Comparison of ENCODE assay signal across 12 cellular contexts in the genomic region with DNA sequence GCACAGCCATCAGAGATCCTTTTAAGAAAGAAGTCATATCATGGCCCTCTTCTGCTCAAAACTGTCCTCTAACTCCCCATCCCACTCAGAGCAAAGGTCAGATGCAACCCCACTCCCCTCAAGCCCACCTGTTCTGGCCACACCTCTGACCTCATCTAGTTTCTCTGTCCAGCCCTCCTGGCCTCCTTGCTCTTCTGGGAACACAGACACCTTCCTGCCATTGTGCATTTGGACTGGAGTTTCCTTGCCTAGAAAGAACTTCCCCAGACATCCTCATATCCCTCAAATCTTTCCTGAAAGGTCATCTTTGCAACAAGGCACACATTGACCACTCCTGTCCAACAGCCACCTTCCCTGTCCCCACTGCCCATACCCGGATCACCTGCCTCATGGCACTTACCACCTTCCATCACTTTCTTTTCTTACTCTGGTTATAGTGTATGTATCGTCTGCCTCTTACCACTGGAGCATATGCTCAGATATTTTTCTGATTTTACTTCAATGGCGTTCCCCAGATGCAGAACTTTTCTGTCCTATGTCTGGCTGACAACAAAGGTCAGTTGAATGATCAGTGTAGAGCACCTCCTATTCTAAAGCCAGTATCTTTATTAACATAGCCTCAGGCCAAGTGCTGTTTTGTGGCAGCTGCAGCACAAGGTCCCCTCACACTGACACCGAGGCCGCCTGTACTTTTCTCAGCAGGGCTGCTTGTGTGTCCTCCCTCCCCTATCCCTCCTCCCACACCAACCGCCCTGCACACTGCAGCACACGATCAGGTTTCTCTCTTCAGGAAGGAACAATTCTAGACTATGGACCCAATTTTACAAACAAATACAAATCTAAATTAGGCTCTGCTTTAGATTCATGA. TPM values are rescaled to one million over a fixed set of nuclear protein-coding genes. Genes with fewer than 3 reads are reported as not detected.
A peak's percentile ranks its signal among the peaks of the same experiment; 100 is the strongest.
DNase-seq lines count a peak whose midpoint lies in the region; ATAC-seq and TF ChIP-seq lines count a peak whose summit lies in the region.
"Had no signal": no experiment of that assay in that cellular context is flagged by ENCODE, and none has a peak within 500 bp of the region (broad histone marks: within the 10 kb centered on the region; RNA-seq: fewer than 3 reads in every experiment).

No MANE protein-coding gene starts in this region.

- peaks cover 11% of the 10 kb centered on the region for H3K9me3 Mint-ChIP-seq in CD8-positive, alpha-beta T cell
- peaks cover 0 to 2% of the 10 kb centered on the region in 2 donors for H3K9me3 Mint-ChIP-seq in activated T-cell treated with anti-CD3 and anti-CD28 coated beads, Interleukin-2, amount 50 U/mL, for 72 hours
- H3K9me3 Mint-ChIP-seq in memory B cell: peaks cover 1% of the 10 kb centered on the region

- H3K27me3 ChIP-seq in CD8-positive, alpha-beta T cell (ENCODE audit: insufficient read depth, low read length): no peaks in the 10 kb centered on the region

- intact Hi-C loops in CD8-positive, alpha-beta T cell (cut with DNase I, micrococcal nuclease): loop anchor here (1.0 to 5.0 kb wide), 3 partner anchors 85 to 130 kb away; a partner anchor contains a TSS

- H3K27me3 Mint-ChIP-seq in CD8-positive, alpha-beta T cell (ENCODE audit: low read depth): no peaks in the 10 kb centered on the region
- H3K27me3 Mint-ChIP-seq in activated T-cell treated with anti-CD3 and anti-CD28 coated beads, Interleukin-2, amount 50 U/mL, for 72 hours (ENCODE audit: low read depth): no peaks in the 10 kb centered on the region
- H3K27me3 Mint-ChIP-seq in memory B cell: no peaks in the 10 kb centered on the region

- H3K27ac ChIP-seq in CD8-positive, alpha-beta T cell (ENCODE audit: low read depth, low read length): no peak overlapping the region
- H3K27ac ChIP-seq: prostate gland had no signal

- peaks cover 45% of the 10 kb centered on the region for H3K4me1 Mint-ChIP-seq in CD8-positive, alpha-beta T cell (ENCODE audit: low read depth)
- H3K4me1 Mint-ChIP-seq in activated T-cell treated with anti-CD3 and anti-CD28 coated beads, Interleukin-2, amount 50 U/mL, for 72 hours (ENCODE audit: low read depth): peaks cover 52% of the 10 kb centered on the region
- peaks cover 24% of the 10 kb centered on the region for H3K4me1 Mint-ChIP-seq in memory B cell

- peak; percentile 34 for TF ChIP-seq POLR2A in GM19193 (IDR thresholded peaks at IDR 0.05; ENCODE audit: extremely low read depth, insufficient read depth, insufficient read length)

- peak overlapping the region; percentile 42 for H3K4me3 Mint-ChIP-seq in CD8-positive, alpha-beta T cell
- peak overlapping the region; percentile 71 to 98 for H3K4me3 Mint-ChIP-seq in activated T-cell treated with anti-CD3 and anti-CD28 coated beads, Interleukin-2, amount 50 U/mL, for 72 hours
- H3K4me3 Mint-ChIP-seq in memory B cell: peak overlapping the region; percentile 41

- no peaks in the 10 kb centered on the region for H3K9me3 ChIP-seq in CD8-positive, alpha-beta T cell (ENCODE audit: low read length)
- H3K9me3 ChIP-seq: prostate gland had no signal

- no peak overlapping the region for H3K4me3 ChIP-seq in CD8-positive, alpha-beta T cell (ENCODE audit: low read depth, low read length)
- H3K4me3 ChIP-seq: prostate gland had no signal

- peaks cover 30% of the 10 kb centered on the region for H3K36me3 ChIP-seq in CD8-positive, alpha-beta T cell (ENCODE audit: insufficient read depth, low read length)
- H3K36me3 ChIP-seq: prostate gland had no signal

- ATAC-seq in CD8-positive, alpha-beta T cell: no peak
- ATAC-seq in activated T-cell treated with anti-CD3 and anti-CD28 coated beads, Interleukin-2, amount 50 U/mL, for 72 hours (replicated peaks in 1 of 2): no peak
- no peak for ATAC-seq in memory B cell (ENCODE audit: low read depth)
- no peak for ATAC-seq in omental fat pad (ENCODE audit: low FRiP score)

- no peak for TF ChIP-seq CTCF in CD8-positive, alpha-beta T cell (IDR thresholded peaks at IDR 0.05)
- no peak for TF ChIP-seq CTCF in omental fat pad (IDR thresholded peaks at IDR 0.05)

- H3K27ac Mint-ChIP-seq in CD8-positive, alpha-beta T cell: peak overlapping the region; percentile 82
- peak overlapping the region; percentile 39 for H3K27ac Mint-ChIP-seq in activated T-cell treated with anti-CD3 and anti-CD28 coated beads, Interleukin-2, amount 50 U/mL, for 72 hours
- H3K27ac Mint-ChIP-seq in memory B cell: peak overlapping the region; percentile 100

- CTCF ChIA-PET in CD8-positive, alpha-beta T cell (lab: Charles Lee): no interaction called here

- POLR2A ChIA-PET in CD8-positive, alpha-beta T cell (lab: Charles Lee): interaction anchor here (0.9 to 4.4 kb wide), 4 partner anchors 70 to 86 kb away, joined by 3 to 37 read pairs (median 5); no protein-coding TSS in a partner anchor

- peaks cover 31% of the 10 kb centered on the region for H3K4me1 ChIP-seq in CD8-positive, alpha-beta T cell (ENCODE audit: insufficient read depth, low read length)
- H3K4me1 ChIP-seq: prostate gland had no signal

- peaks cover 51% of the 10 kb centered on the region for H3K36me3 Mint-ChIP-seq in CD8-positive, alpha-beta T cell
- H3K36me3 Mint-ChIP-seq in activated T-cell treated with anti-CD3 and anti-CD28 coated beads, Interleukin-2, amount 50 U/mL, for 72 hours (ENCODE audit: insufficient read depth in 2 of 2): peaks cover 12 to 28% of the 10 kb centered on the region in 2 donors
- H3K36me3 Mint-ChIP-seq in memory B cell: peaks cover 29% of the 10 kb centered on the region

- peak in 2 of 7 experiments; percentile 28 to 29 for DNase-seq in CD8-positive, alpha-beta T cell
- no peak for DNase-seq in activated T-cell treated with anti-CD3 and anti-CD28 coated beads, Interleukin-2, amount 50 U/mL, for 72 hours
- DNase-seq in memory B cell (ENCODE audit: low spot score in 2 of 2): peak; percentile 31 to 33
- DNase-seq in iPS-NIHi11 (ENCODE audit: low spot score): no peak
- DNase-seq in stimulated activated CD4-positive, alpha-beta T cell treated with anti-CD3 and anti-CD28 coated beads, Interleukin-12 subunit alpha, Interleukin-12 subunit beta, amount 100 ng/mL, for 4 hours: no peak
- DNase-seq in iPS-NIHi7 (ENCODE audit: extremely low spot score): no peak
- DNase-seq in omental fat pad (ENCODE audit: low spot score): no peak
- DNase-seq: COR-L47, H7, NCI-H1092 treated with DMSO at 0.1 percent for 48 hours had no signal

RNA-seq across cellular contexts. Expression of a gene that starts 4.2 kb away (rescaled TPM):
- total RNA-seq in CD8-positive, alpha-beta T cell: 1,000 to 10,000 TPM; 2,677 to 2,722 TPM
- total RNA-seq in activated T-cell treated with anti-CD3 and anti-CD28 coated beads, Interleukin-2, amount 50 U/mL, for 72 hours: 100 to 1,000 TPM; 781 to 974 TPM
- 100 to 1,000 TPM; 210 to 923 (median 462) TPM for total RNA-seq in omental fat pad

Comparison
In these comparisons a context has a peak if more than half of its experiments do, and no peak if none do; other contexts are left out.
1. DNase-seq: peak in memory B cell (2 of 2); none in activated T-cell treated with anti-CD3 and anti-CD28 coated beads, Interleukin-2, amount 50 U/mL, for 72 hours (0 of 2), iPS-NIHi11 (single experiment), stimulated activated CD4-positive, alpha-beta T cell treated with anti-CD3 and anti-CD28 coated beads, Interleukin-12 subunit alpha, Interleukin-12 subunit beta, amount 100 ng/mL, for 4 hours (single experiment), iPS-NIHi7 (single experiment) and omental fat pad (single experiment).
2. H3K27ac Mint-ChIP-seq: peak in every context shown above with its lines; median percentile 100 in memory B cell; 82 in CD8-positive, alpha-beta T cell; 39 in activated T-cell treated with anti-CD3 and anti-CD28 coated beads, Interleukin-2, amount 50 U/mL, for 72 hours.
3. Peak in every context shown above with its lines, with median percentiles within 50 percentile points of each other: H3K4me3 Mint-ChIP-seq.